8 cellular contexts compared by ENCODE assay signal in the genomic region with DNA sequence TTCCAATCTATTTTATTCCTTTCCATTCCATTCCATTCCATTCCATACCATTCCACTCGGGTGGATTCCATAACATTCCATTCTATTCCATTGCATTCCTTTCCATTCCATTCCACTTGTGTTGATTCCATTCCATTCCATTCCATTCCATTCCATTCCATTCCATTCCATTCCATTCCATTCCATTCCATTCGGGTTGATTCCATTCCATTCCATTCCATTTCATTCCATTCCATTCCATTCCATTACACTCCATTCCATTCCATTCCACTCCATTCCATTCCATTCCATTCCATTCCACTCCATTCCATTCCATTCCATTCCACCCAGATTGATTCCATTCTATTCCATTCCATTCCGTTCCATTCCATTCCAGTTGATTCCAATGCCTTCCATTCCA.
A peak's percentile ranks its signal among the peaks of the same experiment; 100 is the strongest.
DNase-seq lines count a peak whose midpoint lies in the region; ATAC-seq, FAIRE-seq and TF ChIP-seq lines count a peak whose summit lies in the region.
"Not testable (repeated sequence)": the region's sequence is repeated elsewhere in the genome, so short reads cannot be mapped to it uniquely, and the experiment has no call there.

No MANE protein-coding gene starts in this region.

- not testable (repeated sequence) for H3K27me3 ChIP-seq in heart right ventricle, pancreas

- POLR2A ChIA-PET in activated CD8-positive, alpha-beta T cell treated with anti-CD3 and anti-CD28 coated beads for 36 hours (lab: Charles Lee) = not testable (repeated sequence)

- H3K9me3 Mint-ChIP-seq in activated CD8-positive, alpha-beta T cell treated with anti-CD3 and anti-CD28 coated beads for 36 hours = peaks cover 66% of the 10 kb centered on the region

- H3K4me1 Mint-ChIP-seq in activated CD8-positive, alpha-beta T cell treated with anti-CD3 and anti-CD28 coated beads for 36 hours (ENCODE audit: low read depth) = not testable (repeated sequence)

- peak; percentile 73 for ATAC-seq in GM18498 (IDR thresholded peaks at IDR 0.05; ENCODE audit: unreplicated experiment)
- ATAC-seq in GM19372 (IDR thresholded peaks at IDR 0.05; ENCODE audit: low read depth, unreplicated experiment) = peak; percentile 56
- peak; percentile 63 for ATAC-seq in GM21737 (IDR thresholded peaks at IDR 0.05; ENCODE audit: unreplicated experiment)
- peak; percentile 64 for ATAC-seq in HG02981 (IDR thresholded peaks at IDR 0.05; ENCODE audit: unreplicated experiment)
- peak; percentile 53 for ATAC-seq in HG03457 (IDR thresholded peaks at IDR 0.05; ENCODE audit: unreplicated experiment)
- ATAC-seq in activated CD8-positive, alpha-beta T cell treated with anti-CD3 and anti-CD28 coated beads for 36 hours = peak; percentile 47
- peak; percentile 70 to 91 (median 82) for ATAC-seq in heart right ventricle
- peak; percentile 66 to 80 (median 74) for ATAC-seq in pancreas

- DNase-seq in activated CD8-positive, alpha-beta T cell treated with anti-CD3 and anti-CD28 coated beads for 36 hours; heart right ventricle; pancreas: not testable (repeated sequence)

- not testable (repeated sequence) for H3K27ac ChIP-seq in heart right ventricle, pancreas

- H3K4me3 Mint-ChIP-seq in activated CD8-positive, alpha-beta T cell treated with anti-CD3 and anti-CD28 coated beads for 36 hours = not testable (repeated sequence)

- 66 to 68% methylated on average over 3 of the region's 3 CpGs for WGBS in heart right ventricle, 2 donors
- 50 to 55% methylated on average over 3 of the region's 3 CpGs for WGBS in pancreas, 2 donors

- intact Hi-C loops in activated CD8-positive, alpha-beta T cell treated with anti-CD3 and anti-CD28 coated beads for 36 hours (cut with micrococcal nuclease) = not testable (repeated sequence)
- intact Hi-C loops in heart right ventricle (cut with DNase I) (loop anchor here in 1 of 10 donors (10.0 kb wide), 1 partner anchor 50 kb away; no protein-coding TSS in a partner anchor), pancreas (cut with DNase I) (loop anchor here in 1 of 3 donors (10.0 kb wide), 1 partner anchor 50 kb away; no protein-coding TSS in a partner anchor)

- not testable (repeated sequence) for TF ChIP-seq CTCF in activated CD8-positive, alpha-beta T cell treated with anti-CD3 and anti-CD28 coated beads for 36 hours (IDR thresholded peaks at IDR 0.05); heart right ventricle (IDR thresholded peaks at IDR 0.05); pancreas (IDR thresholded peaks at IDR 0.05)

- CTCF ChIA-PET in activated CD8-positive, alpha-beta T cell treated with anti-CD3 and anti-CD28 coated beads for 36 hours (lab: Charles Lee) = not testable (repeated sequence)

- not testable (repeated sequence) for H3K36me3 ChIP-seq in heart right ventricle, pancreas

- not testable (repeated sequence) for FAIRE-seq in pancreas (lab: Jason Lieb, UNC)

- H3K9me3 ChIP-seq in heart right ventricle = peaks cover 0 to 92% (median 41%) of the 10 kb centered on the region in 11 donors
- H3K9me3 ChIP-seq in pancreas = not testable (repeated sequence)

- not testable (repeated sequence) for H3K27ac Mint-ChIP-seq in activated CD8-positive, alpha-beta T cell treated with anti-CD3 and anti-CD28 coated beads for 36 hours

- H3K4me3 ChIP-seq in heart right ventricle, pancreas: not testable (repeated sequence)

- peaks cover 55% of the 10 kb centered on the region for H3K36me3 Mint-ChIP-seq in activated CD8-positive, alpha-beta T cell treated with anti-CD3 and anti-CD28 coated beads for 36 hours (ENCODE audit: low read depth)

- not testable (repeated sequence) for H3K27me3 Mint-ChIP-seq in activated CD8-positive, alpha-beta T cell treated with anti-CD3 and anti-CD28 coated beads for 36 hours

- not testable (repeated sequence) for H3K4me1 ChIP-seq in heart right ventricle, pancreas
